ENCODE assay signal across 6 cellular contexts in the genomic region with DNA sequence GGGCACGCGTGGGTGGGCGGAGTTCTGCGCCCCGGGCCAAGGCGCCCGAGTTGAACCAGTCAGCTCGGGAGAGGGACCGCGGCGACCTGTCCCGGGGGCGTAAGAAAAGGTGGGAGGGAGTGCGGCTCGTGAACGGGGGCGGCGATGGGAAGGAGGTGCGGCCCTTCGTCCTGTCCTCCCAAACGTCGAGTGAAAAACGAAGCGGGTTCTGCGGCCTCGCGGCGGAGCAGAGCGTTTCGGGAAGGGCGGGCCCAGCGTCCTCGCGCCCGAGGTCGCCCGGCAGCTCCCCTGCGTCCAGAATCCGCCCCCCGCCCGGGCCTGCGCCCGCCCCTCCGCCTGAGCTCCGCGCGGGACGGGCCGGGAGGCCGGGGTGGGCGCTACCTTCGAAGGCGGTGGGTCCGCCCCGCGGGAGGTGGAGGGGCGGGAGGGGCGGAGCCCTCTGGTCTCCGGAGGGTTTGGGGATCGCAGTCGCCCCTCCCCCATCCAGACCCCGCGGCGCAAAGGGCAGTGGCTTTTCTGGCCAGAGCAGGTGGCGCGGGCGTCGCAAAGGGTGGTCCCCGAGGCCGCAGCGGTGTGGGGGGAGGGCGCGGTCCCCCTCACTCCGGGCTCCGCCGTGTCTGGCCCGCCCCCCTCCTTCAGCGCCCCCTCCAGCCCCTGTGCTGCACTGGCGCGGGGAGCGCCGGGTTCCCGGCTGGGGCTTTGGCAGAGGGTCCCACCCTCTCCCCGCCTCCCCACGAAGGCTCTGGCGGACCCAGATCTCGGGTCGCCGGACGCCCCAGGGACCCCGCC. TPM values are rescaled to one million over a fixed set of nuclear protein-coding genes. Genes with fewer than 3 reads are reported as not detected.
A peak's percentile ranks its signal among the peaks of the same experiment; 100 is the strongest.
DNase-seq lines count a peak whose midpoint lies in the region; ATAC-seq and TF ChIP-seq lines count a peak whose summit lies in the region.

No MANE protein-coding gene starts in this region.

- ATAC-seq in esophagus mucosa, result peak; percentile 7
- ATAC-seq in GM18502 (IDR thresholded peaks at IDR 0.05; ENCODE audit: poor library complexity, unreplicated experiment), result no peak
- no peak for ATAC-seq in GM21367 (IDR thresholded peaks at IDR 0.05; ENCODE audit: unreplicated experiment)

- CTCF ChIA-PET in Calu3 (lab: Charles Lee), result interaction anchor here (0.6 to 1.4 kb wide), 3 partner anchors 10 to 115 kb away, joined by 3 to 6 read pairs (median 3); no protein-coding TSS in a partner anchor

- H3K4me1 Mint-ChIP-seq in Calu3 (ENCODE audit: low read depth, unreplicated experiment), result peaks cover 16% of the 10 kb centered on the region

- H3K36me3 ChIP-seq in SJCRH30, result no peaks in the 10 kb centered on the region

- TF ChIP-seq CTCF in Calu3 (IDR thresholded peaks at IDR 0.05; ENCODE audit: unreplicated experiment), result no peak

- H3K27ac ChIP-seq in SJCRH30, result no peak overlapping the region

- H3K27ac Mint-ChIP-seq in Calu3 (ENCODE audit: unreplicated experiment), result no peak overlapping the region

- BruUV-seq in Calu3 (replicated peaks; lab: Mats Ljungman, UMichigan), result no TSS peak

- H3K27me3 ChIP-seq in SJCRH30, result no peaks in the 10 kb centered on the region

- peaks cover 6% of the 10 kb centered on the region; the same call in 1 of the 2 replicates for H3K4me1 ChIP-seq in SJCRH30

- H3K9me3 Mint-ChIP-seq in Calu3 (ENCODE audit: low read depth, unreplicated experiment), result no peaks in the 10 kb centered on the region

- no peaks in the 10 kb centered on the region for H3K9me3 ChIP-seq in SJCRH30 (replicated peaks)

- H3K4me3 Mint-ChIP-seq in Calu3 (ENCODE audit: low read depth, unreplicated experiment), result peak overlapping the region; percentile 51

- H3K27me3 Mint-ChIP-seq in Calu3 (ENCODE audit: unreplicated experiment), result peaks cover 73% of the 10 kb centered on the region

- H3K4me3 ChIP-seq in SJCRH30, result peak overlapping the region; percentile 55

- DNase-seq in Calu3 (no peak), SJCRH30 (peak; percentile 76 to 79)
- DNase-seq in stimulated activated CD4-positive, alpha-beta T cell treated with anti-CD3 and anti-CD28 coated beads, Interleukin-1b, Interleukin-23, amount 100 ng/mL, for 4 hours (ENCODE audit: low read depth in 2 of 2), result peak; percentile 38 to 40

- intact Hi-C loops in Calu3 (cut with micrococcal nuclease; ENCODE audit: unreplicated experiment), result no loop called here

- H3K36me3 Mint-ChIP-seq in Calu3 (ENCODE audit: insufficient read depth, unreplicated experiment), result peaks cover 7% of the 10 kb centered on the region

RNA-seq across cellular contexts. Expression of gene STMN3, which starts 0.8 kb away (rescaled TPM):
- total RNA-seq in Calu3 (2022), result 2.0 and 2.3 TPM in 2 replicates
- 36.6 and 38.0 TPM in 2 replicates for total RNA-seq in SJCRH30 (2014; rRNA removed; shearing (Covaris generic))
- total RNA-seq in esophagus mucosa, result 4.6 TPM

RNA-seq across cellular contexts. Expression of gene RTEL1, which starts 5.7 kb away (rescaled TPM):
- 39.1 and 39.8 TPM in 2 replicates for total RNA-seq in Calu3 (2022)
- 16.7 and 25.6 TPM in 2 replicates for total RNA-seq in SJCRH30 (2014; rRNA removed; shearing (Covaris generic))
- 12.2 TPM for total RNA-seq in esophagus mucosa

RNA-seq across cellular contexts. Expression of gene GMEB2, which starts 25.5 kb away (rescaled TPM):
- total RNA-seq in Calu3 (2022) (18.6 and 18.8 TPM in 2 replicates), esophagus mucosa (6.9 TPM)
- total RNA-seq in SJCRH30 (2014; rRNA removed; shearing (Covaris generic)), result 19.5 and 20.2 TPM in 2 replicates

RNA-seq across cellular contexts. Expression of gene TNFRSF6B, which starts 44.1 kb away (rescaled TPM):
- total RNA-seq in Calu3 (2022), result not detected in 2 replicates
- total RNA-seq in SJCRH30 (2014; rRNA removed; shearing (Covaris generic)), result 1.3 and 1.7 TPM in 2 replicates
- total RNA-seq in esophagus mucosa, result 4.5 TPM

RNA-seq across cellular contexts. Expression of gene ARFRP1, which starts 55.4 kb away (rescaled TPM):
- 74.0 and 85.1 TPM in 2 replicates for total RNA-seq in Calu3 (2022)
- 39.3 and 44.5 TPM in 2 replicates for total RNA-seq in SJCRH30 (2014; rRNA removed; shearing (Covaris generic))
- total RNA-seq in esophagus mucosa, result 31.1 TPM
